Comparison of ENCODE assay signal across 14 cellular contexts in genomic region chr11:78312712-78313111, GRCh38.
DNase-seq lines count a peak whose midpoint lies in the region; ATAC-seq and TF ChIP-seq lines count a peak whose summit lies in the region.
"Had no signal": no experiment of that assay in that cellular context is flagged by ENCODE, and none has a peak within 500 bp of the region (broad histone marks: within the 10 kb centered on the region; RNA-seq: fewer than 3 reads in every experiment).

No MANE protein-coding gene starts in this region.

- intact Hi-C loops in activated CD4-positive, alpha-beta T cell treated with anti-CD3 and anti-CD28 coated beads, Interleukin-2, amount 10 ng/mL, durations not matched to agents 24 days and 14 days (cut with micrococcal nuclease): loop anchor here (1.0 to 2.0 kb wide), 2 partner anchors 13 to 20 kb away; no protein-coding TSS in a partner anchor

- H3K27ac Mint-ChIP-seq in activated CD4-positive, alpha-beta T cell treated with anti-CD3 and anti-CD28 coated beads, Interleukin-2, amount 10 ng/mL, durations not matched to agents 24 days and 14 days: peak overlapping the region; percentile 16
- H3K27ac Mint-ChIP-seq: endodermal cell, type B pancreatic cell had no signal

- no peaks in the 10 kb centered on the region for H3K27me3 ChIP-seq in HL-60 (ENCODE audit: insufficient read depth, poor library complexity, severe bottlenecking)

- peaks cover 52% of the 10 kb centered on the region for H3K4me1 Mint-ChIP-seq in activated CD4-positive, alpha-beta T cell treated with anti-CD3 and anti-CD28 coated beads, Interleukin-2, amount 10 ng/mL, durations not matched to agents 24 days and 14 days
- H3K4me1 Mint-ChIP-seq: endodermal cell had no signal

- no peak for DNase-seq in activated CD4-positive, alpha-beta T cell treated with anti-CD3 and anti-CD28 coated beads, Interleukin-2, amount 10 ng/mL, durations not matched to agents 24 days and 14 days
- DNase-seq in activated CD4-positive, alpha-beta T cell treated with anti-CD3 and anti-CD28 coated beads for 1 hour: no peak
- DNase-seq in HL-60 (ENCODE audit: low read depth in 1 of 2, low spot score in 1 of 2) (peak in 1 of 2 experiments; percentile 36), NCI-H1092 (lab: John Stamatoyannopoulos, UW) (no peak)
- DNase-seq in stimulated activated naive CD4-positive, alpha-beta T cell (lab: John Stamatoyannopoulos, UW): no peak
- DNase-seq: activated effector memory CD4-positive, alpha-beta T cell treated with Interleukin-2 at 50 U/mL for 16 hours; endodermal cell; naive thymus-derived CD4-positive, alpha-beta T cell; right lobe of liver had no signal

- no peak overlapping the region for H3K4me3 Mint-ChIP-seq in activated CD4-positive, alpha-beta T cell treated with anti-CD3 and anti-CD28 coated beads, Interleukin-2, amount 10 ng/mL, durations not matched to agents 24 days and 14 days
- H3K4me3 Mint-ChIP-seq: activated CD4-positive, alpha-beta T cell treated with anti-CD3 and anti-CD28 coated beads, Interleukin-2, amount 10 ng/mL, durations not matched to agents 7 days and 5 days; endodermal cell; type B pancreatic cell had no signal

- no peak for TF ChIP-seq CTCF in HL-60 (IDR thresholded peaks at IDR 0.05; ENCODE audit: insufficient read depth, low read length)

- no peak overlapping the region for H3K4me3 ChIP-seq in HL-60 (replicated peaks; ENCODE audit: insufficient read depth, low read length)
- H3K4me3 ChIP-seq: right lobe of liver had no signal

- ATAC-seq in GM18517 (IDR thresholded peaks at IDR 0.05; ENCODE audit: unreplicated experiment): no peak

- H3K27me3 Mint-ChIP-seq in activated CD4-positive, alpha-beta T cell treated with anti-CD3 and anti-CD28 coated beads, Interleukin-2, amount 10 ng/mL, durations not matched to agents 24 days and 14 days: no peaks in the 10 kb centered on the region
- H3K27me3 Mint-ChIP-seq: activated CD4-positive, alpha-beta T cell treated with anti-CD3 and anti-CD28 coated beads, Interleukin-2, amount 10 ng/mL, durations not matched to agents 7 days and 5 days; naive thymus-derived CD4-positive, alpha-beta T cell; type B pancreatic cell had no signal

- H3K9me3 Mint-ChIP-seq in activated CD4-positive, alpha-beta T cell treated with anti-CD3 and anti-CD28 coated beads, Interleukin-2, amount 10 ng/mL, durations not matched to agents 24 days and 14 days: no peaks in the 10 kb centered on the region
- H3K9me3 Mint-ChIP-seq: activated CD4-positive, alpha-beta T cell treated with anti-CD3 and anti-CD28 coated beads, Interleukin-2, amount 10 ng/mL, durations not matched to agents 7 days and 5 days; endodermal cell; type B pancreatic cell had no signal

- H3K36me3 Mint-ChIP-seq in activated CD4-positive, alpha-beta T cell treated with anti-CD3 and anti-CD28 coated beads, Interleukin-2, amount 10 ng/mL, durations not matched to agents 24 days and 14 days (ENCODE audit: low read depth): peaks cover 15% of the 10 kb centered on the region
- H3K36me3 Mint-ChIP-seq: type B pancreatic cell had no signal

- H3K27ac ChIP-seq in HL-60 (replicated peaks) (peak overlapping the region; percentile 22), cingulate gyrus (ENCODE audit: low read depth, low read length) (peak overlapping the region; percentile 71), temporal lobe (ENCODE audit: low read depth, low read length) (peak overlapping the region; percentile 90)

Comparison
In these comparisons a context has a peak if more than half of its experiments do, and no peak if none do; other contexts are left out.
1. H3K27ac ChIP-seq: peak in every context shown above with its lines; median percentile 90 in temporal lobe; 71 in cingulate gyrus; 22 in HL-60.